ENCODE assay signal across 8 cellular contexts in the genomic region with DNA sequence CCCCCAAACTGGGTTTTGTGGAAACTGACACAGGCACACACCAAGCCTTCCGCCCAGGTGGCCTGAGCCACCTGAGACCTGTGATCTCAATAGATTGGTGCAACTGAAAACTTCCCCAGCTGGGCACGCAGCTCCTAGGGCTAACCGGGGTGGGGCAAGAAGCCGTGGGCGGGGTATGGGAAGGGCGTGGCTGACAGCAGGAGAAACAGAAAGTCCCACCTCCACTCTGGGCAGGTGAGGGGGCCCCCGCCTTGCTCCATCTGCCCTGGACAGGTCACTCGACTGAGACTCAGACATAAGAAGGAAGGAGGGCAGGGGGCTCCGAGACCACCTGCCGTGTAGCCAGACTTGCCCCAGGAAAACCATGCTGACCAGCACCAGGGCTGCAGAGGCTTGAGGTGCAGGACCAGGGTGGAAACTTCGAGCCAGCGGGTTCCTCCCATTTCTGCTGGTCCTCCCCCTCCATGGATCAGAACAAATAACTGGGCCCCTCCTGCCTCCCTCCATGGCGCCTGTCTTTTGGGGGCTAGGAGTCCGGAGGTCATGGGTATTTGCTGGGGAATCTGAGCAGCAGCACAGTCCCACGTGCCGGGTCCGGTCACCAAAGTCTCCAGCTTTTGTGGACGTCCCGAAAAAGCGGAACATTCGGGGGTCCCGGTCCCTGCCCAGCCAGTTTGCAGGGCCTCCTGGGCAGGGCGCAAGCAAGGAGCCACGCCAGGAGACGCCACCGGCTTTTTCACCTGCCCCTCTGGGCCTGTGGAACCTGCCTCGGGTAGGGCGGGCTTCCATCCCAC. TPM values are rescaled to one million over a fixed set of nuclear protein-coding genes. Genes with fewer than 3 reads are reported as not detected.
A peak's percentile ranks its signal among the peaks of the same experiment; 100 is the strongest.
DNase-seq lines count a peak whose midpoint lies in the region; ATAC-seq and TF ChIP-seq lines count a peak whose summit lies in the region.

No MANE protein-coding gene starts in this region.

- DNase-seq in DND-41 (peak; percentile 16), NB4 (ENCODE audit: low read depth) (peak; percentile 64), midbrain (lab: John Stamatoyannopoulos, UW) (peak; percentile 23)
- DNase-seq in activated CD4-positive, alpha-beta T cell treated with anti-CD3 and anti-CD28 coated beads, Interleukin-2, amount 10 ng/mL, durations not matched to agents 24 days and 14 days = peak; percentile 90
- DNase-seq in effector CD4-positive, alpha-beta T cell = peak; percentile 28
- peak; percentile 32 to 47 for DNase-seq in stimulated activated CD8-positive, alpha-beta memory T cell treated with anti-CD3 and anti-CD28 coated beads, Interleukin-7, amount 100 ng/mL, for 4 hours (ENCODE audit: low read depth in 2 of 2)

- H3K27me3 ChIP-seq in DND-41 (ENCODE audit: insufficient read depth, low read length, poor library complexity) = peaks cover 21% of the 10 kb centered on the region

- no peaks in the 10 kb centered on the region for H3K36me3 ChIP-seq in DND-41 (ENCODE audit: insufficient read depth, low read length)

- H3K27me3 Mint-ChIP-seq in activated CD4-positive, alpha-beta T cell treated with anti-CD3 and anti-CD28 coated beads, Interleukin-2, amount 10 ng/mL, durations not matched to agents 24 days and 14 days = peaks cover 27% of the 10 kb centered on the region

- TF ChIP-seq POLR2A in NB4 (IDR thresholded peaks at IDR 0.05; ENCODE audit: extremely low read depth, insufficient read length) = no peak

- no peak overlapping the region for H3K27ac Mint-ChIP-seq in activated CD4-positive, alpha-beta T cell treated with anti-CD3 and anti-CD28 coated beads, Interleukin-2, amount 10 ng/mL, durations not matched to agents 24 days and 14 days

- H3K4me1 Mint-ChIP-seq in activated CD4-positive, alpha-beta T cell treated with anti-CD3 and anti-CD28 coated beads, Interleukin-2, amount 10 ng/mL, durations not matched to agents 24 days and 14 days = peaks cover 8% of the 10 kb centered on the region

- H3K27ac ChIP-seq in DND-41 (ENCODE audit: low read length) = no peak overlapping the region

- no peaks in the 10 kb centered on the region for H3K36me3 Mint-ChIP-seq in activated CD4-positive, alpha-beta T cell treated with anti-CD3 and anti-CD28 coated beads, Interleukin-2, amount 10 ng/mL, durations not matched to agents 24 days and 14 days (ENCODE audit: low read depth)

- TF ChIP-seq CTCF in DND-41 (IDR thresholded peaks at IDR 0.05; ENCODE audit: borderline replicate concordance, extremely low read depth, low read length, poor library complexity, severe bottlenecking) = no peak
- no peak for TF ChIP-seq CTCF in NB4 (IDR thresholded peaks at IDR 0.05; ENCODE audit: low read depth, low read length)

- H3K4me3 ChIP-seq in DND-41 (ENCODE audit: low read depth in 1 of 2, low read length in 2 of 2) = no peak overlapping the region
- H3K4me3 ChIP-seq in NB4 (ENCODE audit: low read depth, low read length) = peak overlapping the region; percentile 53

- no peaks in the 10 kb centered on the region for H3K79me2 ChIP-seq in DND-41 (ENCODE audit: insufficient read depth, low read length)

- no peaks in the 10 kb centered on the region for H3K9me3 Mint-ChIP-seq in activated CD4-positive, alpha-beta T cell treated with anti-CD3 and anti-CD28 coated beads, Interleukin-2, amount 10 ng/mL, durations not matched to agents 24 days and 14 days

- H3K4me1 ChIP-seq in DND-41 (ENCODE audit: insufficient read depth, low read length) = peaks cover 21% of the 10 kb centered on the region

- H3K4me2 ChIP-seq in DND-41 (ENCODE audit: insufficient read depth, low read length) = peak overlapping the region; percentile 55

- no peaks in the 10 kb centered on the region for H3K9me3 ChIP-seq in DND-41 (ENCODE audit: insufficient read depth, low read length, severe bottlenecking)

- peak overlapping the region; percentile 70 for H3K4me3 Mint-ChIP-seq in activated CD4-positive, alpha-beta T cell treated with anti-CD3 and anti-CD28 coated beads, Interleukin-2, amount 10 ng/mL, durations not matched to agents 24 days and 14 days

- H3K9ac ChIP-seq in DND-41 (ENCODE audit: low read depth, low read length) = no peak overlapping the region

- intact Hi-C loops in activated CD4-positive, alpha-beta T cell treated with anti-CD3 and anti-CD28 coated beads, Interleukin-2, amount 10 ng/mL, durations not matched to agents 24 days and 14 days (cut with micrococcal nuclease) = loop anchor here (2.0 kb wide), 1 partner anchor 57 kb away; no protein-coding TSS in a partner anchor

- H4K20me1 ChIP-seq in DND-41 (ENCODE audit: insufficient read depth, low read length) = no peaks in the 10 kb centered on the region

- H2AFZ ChIP-seq in DND-41 (ENCODE audit: low read depth, low read length) = no peak overlapping the region

- no peak for ATAC-seq in DND-41 (ENCODE audit: insufficient read depth, low read depth)
- no peak for ATAC-seq in HG02973 (IDR thresholded peaks at IDR 0.05; ENCODE audit: unreplicated experiment)
- no peak for ATAC-seq in HG03280 (IDR thresholded peaks at IDR 0.05; ENCODE audit: unreplicated experiment)

RNA-seq across cellular contexts. Expression of a gene that starts 1.3 kb away (rescaled TPM):
- 0.54 and 0.64 TPM in 2 replicates for total RNA-seq in activated CD4-positive, alpha-beta T cell treated with anti-CD3 and anti-CD28 coated beads, Interleukin-2, amount 10 ng/mL, durations not matched to agents 24 days and 14 days

RNA-seq across cellular contexts. Expression of a gene that starts 20.9 kb away (rescaled TPM):
- total RNA-seq in activated CD4-positive, alpha-beta T cell treated with anti-CD3 and anti-CD28 coated beads, Interleukin-2, amount 10 ng/mL, durations not matched to agents 24 days and 14 days = 0.56 TPM in 1 of 2 replicates, not detected in the other

RNA-seq across cellular contexts. Expression of a gene that starts 55.9 kb away (rescaled TPM):
- total RNA-seq in activated CD4-positive, alpha-beta T cell treated with anti-CD3 and anti-CD28 coated beads, Interleukin-2, amount 10 ng/mL, durations not matched to agents 24 days and 14 days = 73.3 and 74.2 TPM in 2 replicates

Comparison
In these comparisons a context has a peak if more than half of its experiments do, and no peak if none do; other contexts are left out.
1. DNase-seq: peak in every context shown above with its lines; median percentile 90 in activated CD4-positive, alpha-beta T cell treated with anti-CD3 and anti-CD28 coated beads, Interleukin-2, amount 10 ng/mL, durations not matched to agents 24 days and 14 days; 64 in NB4; 40 in stimulated activated CD8-positive, alpha-beta memory T cell treated with anti-CD3 and anti-CD28 coated beads, Interleukin-7, amount 100 ng/mL, for 4 hours; 28 in effector CD4-positive, alpha-beta T cell; 23 in midbrain; 16 in DND-41.